Comparison of ENCODE assay signal across 8 cellular contexts in the genomic region with DNA sequence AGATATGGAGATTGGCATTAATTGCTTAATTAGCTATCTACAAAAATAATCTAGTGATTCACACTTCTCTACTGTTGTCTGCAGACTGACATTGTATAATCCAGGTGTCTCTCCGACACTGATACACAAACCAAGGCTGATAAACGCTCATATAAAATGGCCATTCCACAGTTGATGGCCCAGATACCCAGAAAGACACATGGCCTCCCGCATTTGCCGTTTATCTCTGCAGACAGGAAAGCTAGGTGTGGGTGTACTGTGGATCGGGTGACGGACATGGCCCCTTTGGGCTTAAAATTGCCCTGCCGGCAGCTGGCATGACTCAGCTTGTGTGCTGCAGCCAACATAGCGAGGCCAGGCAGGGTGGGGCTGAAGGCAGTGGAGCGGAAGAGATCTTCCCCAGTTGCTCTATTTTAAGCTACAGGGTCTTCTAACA. TPM values are rescaled to one million over a fixed set of nuclear protein-coding genes. Genes with fewer than 3 reads are reported as not detected.
A peak's percentile ranks its signal among the peaks of the same experiment; 100 is the strongest.
DNase-seq lines count a peak whose midpoint lies in the region; ATAC-seq, FAIRE-seq and TF ChIP-seq lines count a peak whose summit lies in the region.

No MANE protein-coding gene starts in this region.

- H3K4me3 ChIP-seq in mesendoderm (ENCODE audit: low read length) (no peak overlapping the region), prostate gland (no peak overlapping the region)

- no peaks in the 10 kb centered on the region for H3K79me1 ChIP-seq in mesendoderm (ENCODE audit: low read length)

- no peak overlapping the region for H2BK15ac ChIP-seq in mesendoderm (replicated peaks; ENCODE audit: low read depth)

- TF ChIP-seq CTCF in prostate gland (IDR thresholded peaks at IDR 0.05) = no peak

- H2BK120ac ChIP-seq in mesendoderm (ENCODE audit: low read depth, low read length) = no peak overlapping the region

- TF ChIP-seq POLR2A in prostate gland (IDR thresholded peaks at IDR 0.05) = no peak

- H3K9me3 ChIP-seq in prostate gland = no peaks in the 10 kb centered on the region

- no peak overlapping the region for H4K8ac ChIP-seq in mesendoderm (ENCODE audit: low read depth, low read length)

- H3K79me2 ChIP-seq in mesendoderm (ENCODE audit: control insufficient read depth, insufficient read depth, low read length) = no peaks in the 10 kb centered on the region

- H2AK5ac ChIP-seq in mesendoderm (ENCODE audit: low read length) = no peak overlapping the region

- no peak overlapping the region for H2BK5ac ChIP-seq in mesendoderm (ENCODE audit: low read length)

- no peak overlapping the region for H3K18ac ChIP-seq in mesendoderm (ENCODE audit: low read length)

- no CpG with 5 or more reads among the region's 9 CpGs for WGBS in mesendoderm (ENCODE audit: extremely low coverage, insufficient coverage, low lambda C conversion rate)
- WGBS in prostate gland = 27% methylated on average over 9 of the region's 9 CpGs

- no peak overlapping the region for H3K9ac ChIP-seq in mesendoderm (ENCODE audit: low read length)

- DNase-seq in DMS 273 (lab: John Stamatoyannopoulos, UW; ENCODE audit: unreplicated experiment) (peak; percentile 98), GM19239 (ENCODE audit: insufficient read length, low spot score) (no peak), NCI-H2227 treated with DMSO at 0.1 percent for 48 hours (lab: John Stamatoyannopoulos, UW) (peak; percentile 81), amniotic stem cell (lab: John Stamatoyannopoulos, UW) (peak; percentile 44), mesendoderm (peak; percentile 63), prostate gland (ENCODE audit: low spot score) (no peak), activated gamma-delta T cell treated with Interleukin-2 at 50 U/mL for 16 hours (no peak)

- no peak overlapping the region for H3K56ac ChIP-seq in mesendoderm (ENCODE audit: low read length)

- no peaks in the 10 kb centered on the region for H3K27me3 ChIP-seq in mesendoderm (ENCODE audit: insufficient read depth, low read length, poor library complexity)
- no peaks in the 10 kb centered on the region for H3K27me3 ChIP-seq in prostate gland (replicated peaks; ENCODE audit: insufficient read depth)

- no peak overlapping the region for H4K5ac ChIP-seq in mesendoderm (ENCODE audit: low read length)

- FAIRE-seq in GM19239 (lab: Jason Lieb, UNC) = peak; percentile 98

- H3K23ac ChIP-seq in mesendoderm (ENCODE audit: low read length) = no peak overlapping the region

- H3K4me1 ChIP-seq in mesendoderm (ENCODE audit: control insufficient read depth, low read depth, low read length) = no peaks in the 10 kb centered on the region
- H3K4me1 ChIP-seq in prostate gland (replicated peaks) = no peaks in the 10 kb centered on the region

- no peak overlapping the region for H3K4me2 ChIP-seq in mesendoderm (ENCODE audit: low read length)

- ATAC-seq in HG03175 (IDR thresholded peaks at IDR 0.05; ENCODE audit: unreplicated experiment) = peak; percentile 46

- no peak overlapping the region for H3K4ac ChIP-seq in mesendoderm (ENCODE audit: low read depth, low read length)

- no peak overlapping the region for H3K27ac ChIP-seq in mesendoderm (ENCODE audit: low read depth, low read length)
- H3K27ac ChIP-seq in prostate gland = no peak overlapping the region

- H3K36me3 ChIP-seq in mesendoderm (ENCODE audit: control insufficient read depth, insufficient read depth, low read length) (no peaks in the 10 kb centered on the region), prostate gland (no peaks in the 10 kb centered on the region)

- intact Hi-C loops in prostate gland (cut with DNase I) = no loop called here

RNA-seq across cellular contexts. Expression of a gene that starts 18.5 kb away (rescaled TPM):
- 64.9 TPM for polyA plus RNA-seq in mesendoderm (2013, experiment 1 of 2)
- polyA plus RNA-seq in mesendoderm (2013, experiment 2 of 2) = 64.6 TPM
- 1 to 10 TPM; 2.1 to 4.1 TPM for total RNA-seq in prostate gland

Comparison
In these comparisons a context has a peak if more than half of its experiments do, and no peak if none do; other contexts are left out.
1. DNase-seq: peak in DMS 273 (single experiment), NCI-H2227 treated with DMSO at 0.1 percent for 48 hours (single experiment), amniotic stem cell (single experiment) and mesendoderm (single experiment); none in GM19239 (single experiment), prostate gland (single experiment) and activated gamma-delta T cell treated with Interleukin-2 at 50 U/mL for 16 hours (single experiment).